10 cellular contexts compared by ENCODE assay signal in genomic region chr15:90540768-90541167, GRCh38.
"Had no signal": no experiment of that assay in that cellular context is flagged by ENCODE, and none has a peak within 500 bp of the region (broad histone marks: within the 10 kb centered on the region; RNA-seq: fewer than 3 reads in every experiment).

No MANE protein-coding gene starts in this region.

- H3K36me3 ChIP-seq: cardiac muscle cell, uterus had no signal

- H3K27me3 ChIP-seq: cardiac muscle cell, heart left ventricle, right atrium auricular region, tibial artery, uterus had no signal

- H3K9me3 Mint-ChIP-seq: natural killer cell treated with Interleukin-12 subunit alpha and Interleukin-12 subunit beta and Interleukin-15 and Interleukin-18, amount 100 ng/mL, for 72 hours had no signal

- H3K4me1 ChIP-seq: uterus had no signal

- H3K27me3 Mint-ChIP-seq: natural killer cell treated with Interleukin-12 subunit alpha and Interleukin-12 subunit beta and Interleukin-15 and Interleukin-18, amount 100 ng/mL, for 72 hours had no signal

- H3K4me3 ChIP-seq: cardiac muscle cell, right atrium auricular region, skin epidermis, tibial artery, uterus had no signal

- DNase-seq: activated CD4-positive, alpha-beta T cell treated with anti-CD3 and anti-CD28 coated beads for 1 hour; foreskin melanocyte; heart left ventricle; nucleus accumbens; tibial artery; uterus had no signal

- H3K9me3 ChIP-seq: heart left ventricle, right atrium auricular region, tibial artery, uterus had no signal

- ATAC-seq: heart left ventricle; natural killer cell treated with Interleukin-12 subunit alpha and Interleukin-12 subunit beta and Interleukin-15 and Interleukin-18, amount 100 ng/mL, for 72 hours had no signal

- H3K27ac ChIP-seq: cardiac muscle cell, right atrium auricular region, uterus had no signal
